In the genomic region with DNA sequence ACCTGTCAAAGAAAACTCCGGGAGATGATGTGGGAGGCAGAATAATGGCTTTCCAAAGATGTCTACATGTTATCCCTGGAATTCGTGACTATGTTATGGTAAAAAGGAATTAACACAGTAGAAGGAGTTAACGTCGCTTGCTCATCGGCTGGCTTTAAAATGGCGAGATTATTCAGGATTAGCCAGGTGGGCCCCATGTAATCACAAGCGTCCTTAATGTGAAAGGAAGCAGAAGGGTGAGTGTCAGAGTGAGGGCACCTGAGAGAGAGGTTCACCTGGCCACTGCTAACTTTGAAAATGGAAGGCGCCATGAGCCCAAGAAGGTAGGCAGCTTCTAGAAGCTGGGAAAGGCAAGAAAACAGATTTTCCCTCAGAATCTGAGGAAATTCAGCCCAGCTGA, we compare ENCODE assay signal across 28 cellular contexts.
"Had no signal": no experiment of that assay in that cellular context is flagged by ENCODE, and none has a peak within 500 bp of the region (broad histone marks: within the 10 kb centered on the region; RNA-seq: fewer than 3 reads in every experiment).

No MANE protein-coding gene starts in this region.

- H3K27me3 ChIP-seq: tibial nerve, uterus had no signal

- H3K9me3 ChIP-seq: mucosa of descending colon, pancreas, prostate gland, uterus had no signal

- H3K36me3 Mint-ChIP-seq: mesothelial cell of epicardium; naive thymus-derived CD4-positive, alpha-beta T cell; natural killer cell treated with Interleukin-12 subunit alpha and Interleukin-12 subunit beta and Interleukin-15 and Interleukin-18, amount 100 ng/mL, for 72 hours; stimulated activated memory B cell treated with anti-CD40 and anti-IgM and Interleukin-4, amounts not matched to agents 10 μg/mL and 1 μg/mL and 100 μg/mL, for 72 hours; type B pancreatic cell had no signal

- DNase-seq: hippocampal formation; islet precursor cell; left ventricle myocardium inferior; mesendoderm; mucosa of descending colon; naive thymus-derived CD4-positive, alpha-beta T cell; nucleus accumbens; pancreas; posterior cingulate gyrus; retina; right cardiac atrium; stimulated activated CD4-positive, alpha-beta T cell treated with anti-CD3 and anti-CD28 coated beads, Interleukin-12 subunit alpha, Interleukin-12 subunit beta, amount 100 ng/mL, for 4 hours; stimulated activated CD4-positive, alpha-beta T cell treated with anti-CD3 and anti-CD28 coated beads, Interleukin-15, amount 100 ng/mL, for 24 hours; stimulated activated CD4-positive, alpha-beta T cell treated with anti-CD3 and anti-CD28 coated beads, Interleukin-2, amount 100 ng/mL, for 24 hours; stimulated activated CD4-positive, alpha-beta T cell treated with anti-CD3 and anti-CD28 coated beads, Interleukin-4, amount 100 ng/mL, for 24 hours; stimulated activated CD8-positive, alpha-beta memory T cell treated with anti-CD3 and anti-CD28 coated beads, Interleukin-4, amount 100 ng/mL, for 48 hours; stimulated activated naive CD4-positive, alpha-beta T cell treated with Interleukin-2 at 50 U/mL for 16 hours; stimulated activated naive CD8-positive, alpha-beta T cell treated with anti-CD3 and anti-CD28 coated beads, Interleukin-15, amount 100 ng/mL, for 72 hours; substantia nigra; uterus had no signal

- H3K4me1 ChIP-seq: left ventricle myocardium inferior, pancreas, prostate gland, tibial nerve, uterus had no signal

- H3K4me1 Mint-ChIP-seq: mesothelial cell of epicardium; naive thymus-derived CD4-positive, alpha-beta T cell; stimulated activated memory B cell treated with anti-CD40 and anti-IgM and Interleukin-4, amounts not matched to agents 10 μg/mL and 1 μg/mL and 100 μg/mL, for 72 hours; stimulated activated naive CD8-positive, alpha-beta T cell treated with anti-CD3 and anti-CD28 coated beads, Interleukin-15, amount 100 ng/mL, for 72 hours had no signal

- H3K36me3 ChIP-seq: left ventricle myocardium inferior, pancreas, prostate gland, tibial nerve, uterus had no signal

- H3K4me3 Mint-ChIP-seq: mesothelial cell of epicardium; naive thymus-derived CD4-positive, alpha-beta T cell; natural killer cell treated with Interleukin-12 subunit alpha and Interleukin-12 subunit beta and Interleukin-15 and Interleukin-18, amount 100 ng/mL, for 72 hours; stimulated activated memory B cell treated with anti-CD40 and anti-IgM and Interleukin-4, amounts not matched to agents 10 μg/mL and 1 μg/mL and 100 μg/mL, for 72 hours; stimulated activated naive CD8-positive, alpha-beta T cell treated with anti-CD3 and anti-CD28 coated beads, Interleukin-15, amount 100 ng/mL, for 72 hours; type B pancreatic cell had no signal

- H3K27me3 Mint-ChIP-seq: natural killer cell treated with Interleukin-12 subunit alpha and Interleukin-12 subunit beta and Interleukin-15 and Interleukin-18, amount 100 ng/mL, for 72 hours; stimulated activated memory B cell treated with anti-CD40 and anti-IgM and Interleukin-4, amounts not matched to agents 10 μg/mL and 1 μg/mL and 100 μg/mL, for 72 hours; stimulated activated naive CD8-positive, alpha-beta T cell treated with anti-CD3 and anti-CD28 coated beads, Interleukin-15, amount 100 ng/mL, for 72 hours had no signal

- H3K4me3 ChIP-seq: left ventricle myocardium inferior, lung, mucosa of descending colon, pancreas, prostate gland, skin epidermis, tibial nerve, uterus had no signal

- H3K27ac ChIP-seq: left ventricle myocardium inferior, pancreas, prostate gland, skin epidermis, tibial nerve, uterus had no signal

- H3K9me3 Mint-ChIP-seq: type B pancreatic cell had no signal

- H3K27ac Mint-ChIP-seq: mesothelial cell of epicardium; naive thymus-derived CD4-positive, alpha-beta T cell; natural killer cell treated with Interleukin-12 subunit alpha and Interleukin-12 subunit beta and Interleukin-15 and Interleukin-18, amount 100 ng/mL, for 72 hours; stimulated activated memory B cell treated with anti-CD40 and anti-IgM and Interleukin-4, amounts not matched to agents 10 μg/mL and 1 μg/mL and 100 μg/mL, for 72 hours; stimulated activated naive CD8-positive, alpha-beta T cell treated with anti-CD3 and anti-CD28 coated beads, Interleukin-15, amount 100 ng/mL, for 72 hours; type B pancreatic cell had no signal
